25 cellular contexts compared by ENCODE assay signal in genomic region chr17:1506649-1507254, GRCh38.
"Had no signal": no experiment of that assay in that cellular context is flagged by ENCODE, and none has a peak within 500 bp of the region (broad histone marks: within the 10 kb centered on the region; RNA-seq: fewer than 3 reads in every experiment).

No MANE protein-coding gene starts in this region.

- H3K4me3 ChIP-seq: breast epithelium, colonic mucosa, skin epidermis, suprapubic skin, tibial nerve had no signal

- H3K4me3 Mint-ChIP-seq: activated CD4-positive, alpha-beta T cell treated with anti-CD3 and anti-CD28 coated beads, Interleukin-2, amount 10 ng/mL, durations not matched to agents 24 days and 14 days; activated CD8-positive, alpha-beta T cell treated with anti-CD3 and anti-CD28 coated beads for 36 hours; nephron; stimulated activated memory B cell treated with anti-CD40 and anti-IgM and Interleukin-4, amounts not matched to agents 10 μg/mL and 1 μg/mL and 100 μg/mL, for 72 hours; stimulated activated naive CD8-positive, alpha-beta T cell treated with anti-CD3 and anti-CD28 coated beads, Interleukin-15, amount 100 ng/mL, for 72 hours; T-helper 17 cell had no signal

- H3K27me3 Mint-ChIP-seq: activated CD4-positive, alpha-beta T cell treated with anti-CD3 and anti-CD28 coated beads, Interleukin-2, amount 10 ng/mL, durations not matched to agents 24 days and 14 days; activated CD8-positive, alpha-beta T cell treated with anti-CD3 and anti-CD28 coated beads for 36 hours; stimulated activated memory B cell treated with anti-CD40 and anti-IgM and Interleukin-4, amounts not matched to agents 10 μg/mL and 1 μg/mL and 100 μg/mL, for 72 hours; stimulated activated naive CD8-positive, alpha-beta T cell treated with anti-CD3 and anti-CD28 coated beads, Interleukin-15, amount 100 ng/mL, for 72 hours; T-helper 17 cell had no signal

- H3K9me3 ChIP-seq: breast epithelium, colonic mucosa, suprapubic skin, tibial nerve had no signal

- H3K27ac ChIP-seq: breast epithelium, colonic mucosa, skin epidermis, suprapubic skin, tibial nerve, WERI-Rb-1 had no signal

- H3K27me3 ChIP-seq: breast epithelium, colonic mucosa, suprapubic skin, tibial nerve had no signal

- H3K36me3 Mint-ChIP-seq: activated naive CD4-positive, alpha-beta T cell treated with anti-CD3 and anti-CD28 coated beads, Interleukin-2, amount 50 U/mL, for 72 hours had no signal

- H3K9me3 Mint-ChIP-seq: activated CD4-positive, alpha-beta T cell treated with anti-CD3 and anti-CD28 coated beads, Interleukin-2, amount 10 ng/mL, durations not matched to agents 24 days and 14 days; activated CD8-positive, alpha-beta T cell treated with anti-CD3 and anti-CD28 coated beads for 36 hours; activated naive CD4-positive, alpha-beta T cell treated with anti-CD3 and anti-CD28 coated beads, Interleukin-2, amount 50 U/mL, for 72 hours; nephron; stimulated activated memory B cell treated with anti-CD40 and anti-IgM and Interleukin-4, amounts not matched to agents 10 μg/mL and 1 μg/mL and 100 μg/mL, for 72 hours; stimulated activated naive CD8-positive, alpha-beta T cell treated with anti-CD3 and anti-CD28 coated beads, Interleukin-15, amount 100 ng/mL, for 72 hours had no signal

- DNase-seq: activated CD4-positive, alpha-beta T cell treated with anti-CD3 and anti-CD28 coated beads, Interleukin-2, amount 10 ng/mL, durations not matched to agents 24 days and 14 days; activated CD4-positive, CD25-positive, alpha-beta regulatory T cell treated with anti-CD3 and anti-CD28 coated beads, Interleukin-2, amount 50 U/mL, for 72 hours; activated CD8-positive, alpha-beta T cell treated with anti-CD3 and anti-CD28 coated beads for 36 hours; activated naive CD4-positive, alpha-beta T cell; activated T-cell treated with anti-CD3 and anti-CD28 coated beads, Interleukin-2, amount 50 U/mL, for 48 hours; cerebellar nuclear complex; colonic mucosa; effector memory CD4-positive, alpha-beta T cell; erythroblast; head of caudate nucleus; mammary epithelial cell; nucleus accumbens; stimulated activated CD4-positive, alpha-beta T cell treated with anti-CD3 and anti-CD28 coated beads, Interleukin-12 subunit alpha, Interleukin-12 subunit beta, amount 100 ng/mL, for 4 hours; stimulated activated CD4-positive, alpha-beta T cell treated with anti-CD3 and anti-CD28 coated beads, Interleukin-4, amount 100 ng/mL, for 1 hour; stimulated activated naive CD8-positive, alpha-beta T cell treated with anti-CD3 and anti-CD28 coated beads, Interleukin-15, amount 100 ng/mL, for 72 hours; T-helper 17 cell; T1000; WERI-Rb-1 had no signal

- H3K27ac Mint-ChIP-seq: activated CD4-positive, alpha-beta T cell treated with anti-CD3 and anti-CD28 coated beads, Interleukin-2, amount 10 ng/mL, durations not matched to agents 24 days and 14 days; activated CD8-positive, alpha-beta T cell treated with anti-CD3 and anti-CD28 coated beads for 36 hours; activated naive CD4-positive, alpha-beta T cell treated with anti-CD3 and anti-CD28 coated beads, Interleukin-2, amount 50 U/mL, for 72 hours; nephron; stimulated activated memory B cell treated with anti-CD40 and anti-IgM and Interleukin-4, amounts not matched to agents 10 μg/mL and 1 μg/mL and 100 μg/mL, for 72 hours; stimulated activated naive CD8-positive, alpha-beta T cell treated with anti-CD3 and anti-CD28 coated beads, Interleukin-15, amount 100 ng/mL, for 72 hours; T-helper 17 cell had no signal

- H3K36me3 ChIP-seq: breast epithelium, colonic mucosa, WERI-Rb-1 had no signal
